Comparison of ENCODE assay signal across 1 cellular context in the genomic region with DNA sequence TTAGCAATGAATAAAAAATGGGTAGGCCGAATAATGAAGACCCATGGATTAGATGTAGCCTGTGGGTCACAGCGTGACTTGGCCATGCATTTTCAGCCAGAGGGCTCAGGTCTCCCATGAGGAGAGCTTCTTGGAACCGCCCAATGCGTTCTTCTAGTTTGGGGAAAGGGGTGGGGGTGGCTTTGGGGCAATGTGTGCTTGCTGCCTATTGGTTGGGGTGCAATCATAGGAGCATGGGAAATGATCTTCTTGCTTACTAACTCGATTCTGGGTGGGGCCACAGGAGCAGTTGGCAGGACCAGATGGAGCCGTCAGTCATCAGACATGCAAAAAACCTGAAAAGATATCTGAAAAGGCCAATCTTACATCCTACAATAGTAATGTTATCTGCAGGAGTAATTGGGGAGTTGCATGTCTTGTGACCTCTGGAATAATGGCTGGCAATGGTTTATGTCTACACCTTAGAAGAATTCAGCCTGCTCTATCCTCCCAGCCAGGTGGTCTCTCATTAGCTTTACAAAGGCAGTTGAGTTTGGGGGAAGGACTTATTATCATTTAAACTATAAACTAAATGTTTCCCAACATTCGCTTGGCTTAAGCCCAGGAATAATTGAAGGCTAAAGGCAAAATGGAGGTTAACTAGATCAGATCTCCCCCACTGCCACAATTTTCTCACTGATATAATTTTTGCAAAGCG.
TF ChIP-seq lines count a peak whose summit lies in the region.

No MANE protein-coding gene starts in this region.

TF ChIP-seq in WTC11, 78 proteins besides CTCF, POLR2A, EP300 and RAD21 (continued from another document):
- TF ChIP-seq, protein P1, sequence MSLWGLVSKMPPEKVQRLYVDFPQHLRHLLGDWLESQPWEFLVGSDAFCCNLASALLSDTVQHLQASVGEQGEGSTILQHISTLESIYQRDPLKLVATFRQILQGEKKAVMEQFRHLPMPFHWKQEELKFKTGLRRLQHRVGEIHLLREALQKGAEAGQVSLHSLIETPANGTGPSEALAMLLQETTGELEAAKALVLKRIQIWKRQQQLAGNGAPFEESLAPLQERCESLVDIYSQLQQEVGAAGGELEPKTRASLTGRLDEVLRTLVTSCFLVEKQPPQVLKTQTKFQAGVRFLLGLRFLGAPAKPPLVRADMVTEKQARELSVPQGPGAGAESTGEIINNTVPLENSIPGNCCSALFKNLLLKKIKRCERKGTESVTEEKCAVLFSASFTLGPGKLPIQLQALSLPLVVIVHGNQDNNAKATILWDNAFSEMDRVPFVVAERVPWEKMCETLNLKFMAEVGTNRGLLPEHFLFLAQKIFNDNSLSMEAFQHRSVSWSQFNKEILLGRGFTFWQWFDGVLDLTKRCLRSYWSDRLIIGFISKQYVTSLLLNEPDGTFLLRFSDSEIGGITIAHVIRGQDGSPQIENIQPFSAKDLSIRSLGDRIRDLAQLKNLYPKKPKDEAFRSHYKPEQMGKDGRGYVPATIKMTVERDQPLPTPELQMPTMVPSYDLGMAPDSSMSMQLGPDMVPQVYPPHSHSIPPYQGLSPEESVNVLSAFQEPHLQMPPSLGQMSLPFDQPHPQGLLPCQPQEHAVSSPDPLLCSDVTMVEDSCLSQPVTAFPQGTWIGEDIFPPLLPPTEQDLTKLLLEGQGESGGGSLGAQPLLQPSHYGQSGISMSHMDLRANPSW (CRISPR knock-in tag; conservative IDR thresholded peaks at IDR 0.05; ENCODE audit: low read depth), result no peak
